31 cellular contexts compared by ENCODE assay signal in genomic region chr7:142964502-142965246, GRCh38. TPM values are rescaled to one million over a fixed set of nuclear protein-coding genes. Genes with fewer than 3 reads are reported as not detected.
DNase-seq lines count a peak whose midpoint lies in the region; ATAC-seq and TF ChIP-seq lines count a peak whose summit lies in the region.
"Had no signal": no experiment of that assay in that cellular context is flagged by ENCODE, and none has a peak within 500 bp of the region (broad histone marks: within the 10 kb centered on the region; RNA-seq: fewer than 3 reads in every experiment).

No MANE protein-coding gene starts in this region.

- POLR2A ChIA-PET in T-cell (lab: Charles Lee) = no interaction called here

- H3K4me3 Mint-ChIP-seq in natural killer cell (no peak overlapping the region), T-cell (no peak overlapping the region)
- H3K4me3 Mint-ChIP-seq: activated CD8-positive, alpha-beta memory T cell treated with anti-CD3 and anti-CD28 coated beads, Interleukin-2, amount 10 ng/mL, durations not matched to agents 7 days and 5 days; activated naive CD4-positive, alpha-beta T cell treated with anti-CD3 and anti-CD28 coated beads for 36 hours; activated T-cell treated with anti-CD3 and anti-CD28 coated beads, Interleukin-2, amount 50 U/mL, for 72 hours; brain; natural killer cell treated with Interleukin-12 subunit alpha and Interleukin-12 subunit beta and Interleukin-15 and Interleukin-18, amount 100 ng/mL, for 72 hours had no signal

- ATAC-seq in HG02981 (IDR thresholded peaks at IDR 0.05; ENCODE audit: unreplicated experiment) (peak; percentile 39), natural killer cell (no peak), HG03565 (IDR thresholded peaks at IDR 0.05; ENCODE audit: unreplicated experiment) (no peak), T-cell (replicated peaks in 1 of 4) (no peak)
- ATAC-seq: activated CD8-positive, alpha-beta memory T cell treated with anti-CD3 and anti-CD28 coated beads, Interleukin-2, amount 10 ng/mL, durations not matched to agents 7 days and 5 days; activated T-cell treated with anti-CD3 and anti-CD28 coated beads, Interleukin-2, amount 50 U/mL, for 72 hours; natural killer cell treated with Interleukin-12 subunit alpha and Interleukin-12 subunit beta and Interleukin-15 and Interleukin-18, amount 100 ng/mL, for 72 hours; upper lobe of right lung had no signal

- CTCF ChIA-PET in T-cell (lab: Charles Lee) = no interaction called here

- no peaks in the 10 kb centered on the region for H3K4me1 Mint-ChIP-seq in natural killer cell
- H3K4me1 Mint-ChIP-seq in T-cell = no peaks in the 10 kb centered on the region
- H3K4me1 Mint-ChIP-seq: activated CD8-positive, alpha-beta memory T cell treated with anti-CD3 and anti-CD28 coated beads, Interleukin-2, amount 10 ng/mL, durations not matched to agents 7 days and 5 days; CD8-positive, alpha-beta memory T cell had no signal

- no peaks in the 10 kb centered on the region for H3K36me3 Mint-ChIP-seq in natural killer cell
- H3K36me3 Mint-ChIP-seq in T-cell = no peaks in the 10 kb centered on the region
- H3K36me3 Mint-ChIP-seq: activated CD8-positive, alpha-beta memory T cell treated with anti-CD3 and anti-CD28 coated beads, Interleukin-2, amount 10 ng/mL, durations not matched to agents 7 days and 5 days; brain; CD8-positive, alpha-beta memory T cell; natural killer cell treated with Interleukin-12 subunit alpha and Interleukin-12 subunit beta and Interleukin-15 and Interleukin-18, amount 100 ng/mL, for 72 hours had no signal

- intact Hi-C loops in natural killer cell (cut with micrococcal nuclease) = no loop called here

- H3K27ac Mint-ChIP-seq in natural killer cell (no peak overlapping the region), T-cell (no peak overlapping the region)
- H3K27ac Mint-ChIP-seq: activated CD8-positive, alpha-beta memory T cell treated with anti-CD3 and anti-CD28 coated beads, Interleukin-2, amount 10 ng/mL, durations not matched to agents 7 days and 5 days; activated naive CD4-positive, alpha-beta T cell treated with anti-CD3 and anti-CD28 coated beads for 36 hours; activated T-cell treated with anti-CD3 and anti-CD28 coated beads, Interleukin-2, amount 50 U/mL, for 72 hours; CD8-positive, alpha-beta memory T cell; natural killer cell treated with Interleukin-12 subunit alpha and Interleukin-12 subunit beta and Interleukin-15 and Interleukin-18, amount 100 ng/mL, for 72 hours had no signal

- peak; percentile 1 for DNase-seq in ELR (ENCODE audit: low read depth)
- peak; percentile 55 for DNase-seq in RKO (ENCODE audit: low spot score)
- DNase-seq in kidney tubule cell (ENCODE audit: low spot score) = peak; percentile 3
- no peak for DNase-seq in natural killer cell
- no peak for DNase-seq in NOMO-1 treated with dmso at 0.1 percent for 144 hours (lab: John Stamatoyannopoulos, UW; ENCODE audit: unreplicated experiment)
- DNase-seq in T-cell = no peak
- DNase-seq: activated CD4-positive, alpha-beta T cell treated with anti-CD3 and anti-CD28 coated beads, Interleukin-2, amount 50 U/mL, for 1 hour; activated CD8-positive, alpha-beta memory T cell treated with anti-CD3 and anti-CD28 coated beads, Interleukin-2, amount 10 ng/mL, durations not matched to agents 7 days and 5 days; activated naive CD4-positive, alpha-beta T cell treated with anti-CD3 and anti-CD28 coated beads for 36 hours; activated T-cell treated with anti-CD3 and anti-CD28 coated beads, Interleukin-2, amount 50 U/mL, for 72 hours; adrenal gland; BE2C; CD8-positive, alpha-beta memory T cell; DMS153; midbrain; MM.1S; NCI-H1436; NCI-H446 treated with DMSO at 0.1 percent for 48 hours; NCI-H82; ovary; retina; Right ventricle myocardium superior; spleen; substantia nigra; upper lobe of right lung had no signal

- no peak for TF ChIP-seq CTCF in natural killer cell (IDR thresholded peaks at IDR 0.05)

- H3K27me3 Mint-ChIP-seq in natural killer cell (ENCODE audit: low read depth in 2 of 2) (peaks cover 19 to 44% of the 10 kb centered on the region in 2 donors), T-cell (peaks cover 42 to 58% of the 10 kb centered on the region in 2 donors)

- H3K9me3 Mint-ChIP-seq in natural killer cell (no peaks in the 10 kb centered on the region), T-cell (no peaks in the 10 kb centered on the region)
- H3K9me3 Mint-ChIP-seq: activated naive CD4-positive, alpha-beta T cell treated with anti-CD3 and anti-CD28 coated beads for 36 hours; activated T-cell treated with anti-CD3 and anti-CD28 coated beads, Interleukin-2, amount 50 U/mL, for 72 hours; brain; CD8-positive, alpha-beta memory T cell; natural killer cell treated with Interleukin-12 subunit alpha and Interleukin-12 subunit beta and Interleukin-15 and Interleukin-18, amount 100 ng/mL, for 72 hours had no signal

RNA-seq across cellular contexts. Expression of gene KEL, which starts 2.5 kb away (rescaled TPM):
- under 1 TPM in 2 of 3 donors, not detected in 1; 0.09 to 0.61 TPM for total RNA-seq in natural killer cell
- under 1 TPM; 0.14 to 0.82 (median 0.28) TPM for total RNA-seq in T-cell
- total RNA-seq: natural killer cell treated with Interleukin-12 subunit alpha and Interleukin-12 subunit beta and Interleukin-15 and Interleukin-18, amount 100 ng/mL, for 72 hours had no signal

RNA-seq across cellular contexts. Expression of gene LLCFC1, which starts 25.4 kb away (rescaled TPM):
- total RNA-seq in natural killer cell (not detected), T-cell (not detected)
- total RNA-seq: activated CD8-positive, alpha-beta memory T cell treated with anti-CD3 and anti-CD28 coated beads, Interleukin-2, amount 10 ng/mL, durations not matched to agents 7 days and 5 days; activated naive CD4-positive, alpha-beta T cell treated with anti-CD3 and anti-CD28 coated beads for 36 hours; activated T-cell treated with anti-CD3 and anti-CD28 coated beads, Interleukin-2, amount 50 U/mL, for 72 hours; adrenal gland; CD8-positive, alpha-beta memory T cell; endothelial cell of umbilical vein; liver; natural killer cell treated with Interleukin-12 subunit alpha and Interleukin-12 subunit beta and Interleukin-15 and Interleukin-18, amount 100 ng/mL, for 72 hours; ovary; Right ventricle myocardium superior; spleen; upper lobe of right lung had no signal

RNA-seq across cellular contexts. Expression of gene TRPV5, which starts 31.1 kb away (rescaled TPM):
- total RNA-seq in natural killer cell = not detected
- not detected for total RNA-seq in T-cell
- total RNA-seq: activated CD8-positive, alpha-beta memory T cell treated with anti-CD3 and anti-CD28 coated beads, Interleukin-2, amount 10 ng/mL, durations not matched to agents 7 days and 5 days; activated naive CD4-positive, alpha-beta T cell treated with anti-CD3 and anti-CD28 coated beads for 36 hours; adrenal gland; CD8-positive, alpha-beta memory T cell; endothelial cell of umbilical vein; natural killer cell treated with Interleukin-12 subunit alpha and Interleukin-12 subunit beta and Interleukin-15 and Interleukin-18, amount 100 ng/mL, for 72 hours; ovary; Right ventricle myocardium superior; upper lobe of right lung had no signal

Comparison
In these comparisons a context has a peak if more than half of its experiments do, and no peak if none do; other contexts are left out.
1. DNase-seq: peak in ELR (single experiment), RKO (single experiment) and kidney tubule cell (single experiment); none in natural killer cell (single experiment), NOMO-1 treated with dmso at 0.1 percent for 144 hours (single experiment) and T-cell (0 of 34).